8 cellular contexts compared by ENCODE assay signal in the genomic region with DNA sequence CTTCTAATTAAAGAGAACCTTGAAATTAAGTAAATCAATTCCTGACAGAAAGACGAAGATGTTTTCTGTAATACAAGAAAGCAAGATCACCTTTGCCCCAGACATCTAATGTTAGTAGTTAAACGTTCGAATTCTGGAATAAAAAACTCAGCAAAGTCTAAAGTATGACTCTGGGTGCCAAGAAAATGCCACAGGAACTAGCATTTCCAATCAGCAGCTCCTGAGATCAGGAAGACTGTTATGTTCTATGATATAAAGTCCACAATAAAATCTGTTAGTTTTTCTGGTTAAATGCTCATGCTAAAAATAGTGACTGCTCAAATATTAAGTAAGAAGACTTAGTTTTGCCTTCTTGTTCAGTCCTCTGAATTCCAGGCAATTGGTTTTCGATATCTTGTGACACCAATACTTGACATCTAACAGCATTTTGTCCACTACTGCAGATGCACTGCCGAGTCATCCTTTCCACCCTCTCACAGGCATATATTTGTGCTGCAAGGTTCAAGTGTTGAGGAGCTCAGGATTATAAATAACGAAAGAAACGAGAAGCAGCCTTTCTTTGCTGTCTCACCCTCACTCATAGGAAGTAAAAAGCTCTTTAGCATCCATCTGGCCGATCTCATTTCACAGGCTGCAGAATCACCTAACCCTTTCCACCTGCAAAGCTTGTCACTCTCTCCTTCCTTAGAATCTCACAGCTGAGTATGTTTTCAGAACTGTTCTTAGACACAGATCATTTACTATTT. TPM values are rescaled to one million over a fixed set of nuclear protein-coding genes. Genes with fewer than 3 reads are reported as not detected.
DNase-seq lines count a peak whose midpoint lies in the region; TF ChIP-seq lines count a peak whose summit lies in the region.

No MANE protein-coding gene starts in this region.

- TF ChIP-seq CTCF in breast epithelium (IDR thresholded peaks at IDR 0.05), result no peak
- no peak for TF ChIP-seq CTCF in MCF 10A (IDR thresholded peaks at IDR 0.05; ENCODE audit: unreplicated experiment)
- TF ChIP-seq CTCF in foreskin fibroblast (IDR thresholded peaks at IDR 0.05; ENCODE audit: low read depth, low read length), result no peak

- intact Hi-C loops in breast epithelium (cut with DNase I; ENCODE audit: low total_unique reads) (no loop called here), MCF 10A (cut with micrococcal nuclease) (no loop called here)

- H3K4me1 Mint-ChIP-seq in MCF 10A (ENCODE audit: insufficient read depth, unreplicated experiment), result peaks cover 21% of the 10 kb centered on the region

- POLR2A ChIA-PET in MCF 10A (lab: Yijun Ruan, JAX), result interaction anchor here (1.0 to 3.7 kb wide), 3 partner anchors 8 to 32 kb away, joined by 3 to 23 read pairs (median 3); partner anchors contain the start of gene SSH1

- H3K4me1 ChIP-seq in breast epithelium, result peaks cover 0 to 4% of the 10 kb centered on the region in 2 donors
- H3K4me1 ChIP-seq in SJSA1 (replicated peaks), result peaks cover 87% of the 10 kb centered on the region

- H3K27ac ChIP-seq in breast epithelium (peak overlapping the region; percentile 61 to 72), SJSA1 (peak overlapping the region; percentile 92)

- CTCF ChIA-PET in MCF 10A (lab: Yijun Ruan, JAX), result interaction anchor here (0.6 kb wide), 1 partner anchor 19 kb away, joined by 3 read pairs; no protein-coding TSS in a partner anchor

- no peaks in the 10 kb centered on the region for H3K27me3 Mint-ChIP-seq in MCF 10A (ENCODE audit: insufficient read depth, unreplicated experiment)

- H3K4me3 ChIP-seq in breast epithelium (no peak overlapping the region), SJSA1 (peak overlapping the region; percentile 16), foreskin fibroblast (ENCODE audit: low read depth in 1 of 2, low read length in 2 of 2) (peak overlapping the region; percentile 6 to 47)

- no peaks in the 10 kb centered on the region for H3K9me3 Mint-ChIP-seq in MCF 10A (ENCODE audit: unreplicated experiment)

- TF ChIP-seq POLR2A in breast epithelium (IDR thresholded peaks at IDR 0.05), result no peak

- H3K36me3 ChIP-seq in breast epithelium (no peaks in the 10 kb centered on the region), SJSA1 (peaks cover 71% of the 10 kb centered on the region)

- peaks cover 46% of the 10 kb centered on the region for H3K36me3 Mint-ChIP-seq in MCF 10A (ENCODE audit: insufficient read depth, unreplicated experiment)

- DNase-seq in breast epithelium (ENCODE audit: low spot score in 2 of 2), result no peak
- DNase-seq in MCF 10A (ENCODE audit: unreplicated experiment), result no peak
- peak in 1 of 2 experiments; percentile 34 for DNase-seq in SJSA1 (ENCODE audit: low read depth in 1 of 2, low spot score in 2 of 2)
- DNase-seq in foreskin fibroblast, result peak; percentile 45 to 58
- DNase-seq in stromal cell of bone marrow (ENCODE audit: low read depth), result peak; percentile 68
- no peak for DNase-seq in central memory CD4-positive, alpha-beta T cell
- no peak for DNase-seq in activated T-cell treated with anti-CD3 and anti-CD28 coated beads for 4 hours
- no peak for DNase-seq in effector CD4-positive, alpha-beta T cell

- H3K9me3 ChIP-seq in breast epithelium (no peaks in the 10 kb centered on the region), SJSA1 (replicated peaks) (no peaks in the 10 kb centered on the region)

- no peak overlapping the region for H3K27ac Mint-ChIP-seq in MCF 10A (ENCODE audit: low read depth, unreplicated experiment)

- H3K27me3 ChIP-seq in breast epithelium (no peaks in the 10 kb centered on the region), SJSA1 (replicated peaks) (no peaks in the 10 kb centered on the region)

- no peak overlapping the region for H3K4me3 Mint-ChIP-seq in MCF 10A (ENCODE audit: unreplicated experiment)

- no TSS peak for BruUV-seq in MCF 10A (replicated peaks; lab: Mats Ljungman, UMichigan)

RNA-seq across cellular contexts. Expression of gene SSH1, which starts 32.0 kb away (rescaled TPM):
- total RNA-seq in breast epithelium, result 10 to 100 TPM; 13.3 to 15.4 (median 13.8) TPM
- 33.4 and 41.4 TPM in 2 replicates for total RNA-seq in MCF 10A (2022)
- 7.1 and 16.3 TPM in 2 replicates for total RNA-seq in SJSA1 (2014; rRNA removed; shearing (Covaris generic))

RNA-seq across cellular contexts. Expression of gene DAO, which starts 54.5 kb away (rescaled TPM):
- total RNA-seq in breast epithelium, result not detected
- total RNA-seq in MCF 10A (2022), result not detected in 2 replicates
- total RNA-seq in SJSA1 (2014; rRNA removed; shearing (Covaris generic)), result not detected in 2 replicates

Comparison
In these comparisons a context has a peak if more than half of its experiments do, and no peak if none do; other contexts are left out.
1. DNase-seq: peak in foreskin fibroblast (2 of 2) and stromal cell of bone marrow (single experiment); none in breast epithelium (0 of 2), MCF 10A (single experiment), central memory CD4-positive, alpha-beta T cell (single experiment), activated T-cell treated with anti-CD3 and anti-CD28 coated beads for 4 hours (single experiment) and effector CD4-positive, alpha-beta T cell (single experiment).
2. H3K4me3 ChIP-seq: peak in SJSA1 (single experiment) and foreskin fibroblast (2 of 2); none in breast epithelium (0 of 3).